In genomic region chr10:125895130-125896087, GRCh38 we compare ENCODE assay signal across 2 cellular contexts.
TF ChIP-seq lines count a peak whose summit lies in the region.

No MANE protein-coding gene starts in this region.

TF ChIP-seq in GM23338, 12 proteins besides CTCF, POLR2A, EP300 and RAD21:
- TF ChIP-seq POLR2AphosphoS5 (IDR thresholded peaks at IDR 0.05; ENCODE audit: low read depth), result peak; percentile 39

TF ChIP-seq in IMR-90, 13 proteins besides CTCF, POLR2A, EP300 and RAD21:
- peak; percentile 10; the same call in 1 of the 2 replicates for TF ChIP-seq BHLHE40 (IDR thresholded peaks at IDR 0.05; ENCODE audit: low read depth, low read length)
- TF ChIP-seq NFE2L2 (IDR thresholded peaks at IDR 0.05; ENCODE audit: low read depth, low read length), result peak; percentile 60; the same call in 1 of the 2 replicates
